ENCODE assay signal across 13 cellular contexts in the genomic region with DNA sequence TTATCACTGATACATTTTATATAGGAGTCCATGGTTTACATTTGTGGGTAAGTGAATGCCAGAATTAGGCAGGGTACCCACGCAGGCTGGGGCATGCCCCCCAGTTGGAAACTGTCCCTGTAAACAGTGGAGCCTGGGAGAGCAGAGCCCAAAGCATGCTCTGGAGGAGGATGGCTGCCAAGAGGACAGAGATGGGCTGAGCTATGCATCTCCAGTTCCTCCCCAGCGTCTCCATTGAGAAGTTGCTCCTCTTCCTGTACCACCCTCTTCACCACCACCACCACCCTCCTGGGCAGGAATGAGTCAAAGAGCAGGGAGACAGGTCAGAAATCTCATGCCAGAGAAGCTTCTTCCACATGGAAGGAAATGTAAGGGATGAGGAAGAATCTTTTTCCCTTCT.
DNase-seq lines count a peak whose midpoint lies in the region; ATAC-seq, FAIRE-seq and TF ChIP-seq lines count a peak whose summit lies in the region.
"Had no signal": no experiment of that assay in that cellular context is flagged by ENCODE, and none has a peak within 500 bp of the region (broad histone marks: within the 10 kb centered on the region; RNA-seq: fewer than 3 reads in every experiment).

No MANE protein-coding gene starts in this region.

- intact Hi-C loops in CD4-positive, alpha-beta T cell (cut with DNase I, micrococcal nuclease): loop anchor here in 1 of 2 experiments (2.0 kb wide), 1 partner anchor 32 kb away; no protein-coding TSS in a partner anchor
- intact Hi-C loops in prostate gland (cut with DNase I): no loop called here
- intact Hi-C loops in kidney (cut with DNase I): no loop called here

- H3K9me3 Mint-ChIP-seq in CD4-positive, alpha-beta T cell: peaks cover 2% of the 10 kb centered on the region
- H3K9me3 Mint-ChIP-seq in IgD-negative memory B cell: peaks cover 0 to 3% (median 0%) of the 10 kb centered on the region in 3 donors

- no peaks in the 10 kb centered on the region for H3K27me3 Mint-ChIP-seq in CD4-positive, alpha-beta T cell
- no peaks in the 10 kb centered on the region for H3K27me3 Mint-ChIP-seq in IgD-negative memory B cell

- no peak for TF ChIP-seq POLR2A in prostate gland (IDR thresholded peaks at IDR 0.05)

- TF ChIP-seq CTCF in CD4-positive, alpha-beta T cell (IDR thresholded peaks at IDR 0.05): no peak
- TF ChIP-seq CTCF in prostate gland (IDR thresholded peaks at IDR 0.05): no peak
- no peak for TF ChIP-seq CTCF in kidney (IDR thresholded peaks at IDR 0.05; ENCODE audit: borderline replicate concordance, extremely low read depth, insufficient read depth)

- CTCF ChIA-PET in CD4-positive, alpha-beta T cell (lab: Charles Lee): interaction anchor here (0.6 to 4.1 kb wide), 3 partner anchors 20 to 35 kb away, joined by 3 to 16 read pairs (median 4); no protein-coding TSS in a partner anchor

- H3K4me3 ChIP-seq in effector memory CD4-positive, alpha-beta T cell (ENCODE audit: insufficient read depth, low read depth, low read length, poor library complexity, severe bottlenecking): no peak overlapping the region
- no peak overlapping the region for H3K4me3 ChIP-seq in prostate gland
- H3K4me3 ChIP-seq in kidney (ENCODE audit: low read length in 2 of 2): no peak overlapping the region

- POLR2A ChIA-PET in CD4-positive, alpha-beta T cell (lab: Charles Lee): interaction anchor here (1.0 to 6.6 kb wide), 2 partner anchors 38 to 67 kb away, joined by 3 to 81 read pairs; a partner anchor contains a TSS

- no peak overlapping the region for H3K9ac ChIP-seq in kidney (ENCODE audit: low read length in 2 of 2)

- no peaks in the 10 kb centered on the region for H3K27me3 ChIP-seq in CD4-positive, alpha-beta T cell (ENCODE audit: control insufficient read depth, insufficient read depth, low read length)
- H3K27me3 ChIP-seq in effector memory CD4-positive, alpha-beta T cell (replicated peaks; ENCODE audit: control insufficient read depth, insufficient read depth, low read length, poor library complexity, severe bottlenecking): no peaks in the 10 kb centered on the region
- H3K27me3 ChIP-seq in prostate gland (replicated peaks; ENCODE audit: insufficient read depth): no peaks in the 10 kb centered on the region

- H3K9me3 ChIP-seq in CD4-positive, alpha-beta T cell (ENCODE audit: control insufficient read depth, low read length): no peaks in the 10 kb centered on the region
- no peaks in the 10 kb centered on the region for H3K9me3 ChIP-seq in effector memory CD4-positive, alpha-beta T cell (ENCODE audit: control insufficient read depth, low read length)
- no peaks in the 10 kb centered on the region for H3K9me3 ChIP-seq in prostate gland
- no peaks in the 10 kb centered on the region for H3K9me3 ChIP-seq in kidney (ENCODE audit: control insufficient read depth in 1 of 2, low read length in 2 of 2)

- 19% methylated on average over 2 of the region's 2 CpGs for WGBS in prostate gland

- H3K36me3 ChIP-seq in effector memory CD4-positive, alpha-beta T cell (ENCODE audit: control insufficient read depth, insufficient read depth, low read length): no peaks in the 10 kb centered on the region
- no peaks in the 10 kb centered on the region for H3K36me3 ChIP-seq in prostate gland
- no peaks in the 10 kb centered on the region for H3K36me3 ChIP-seq in kidney (ENCODE audit: control insufficient read depth in 1 of 2, insufficient read depth in 2 of 2, low read length in 2 of 2)

- H3K4me3 Mint-ChIP-seq in CD4-positive, alpha-beta T cell: no peak overlapping the region
- peak overlapping the region in 2 of 4 donors; percentile 28 to 98 for H3K4me3 Mint-ChIP-seq in IgD-negative memory B cell

- H3K27ac ChIP-seq in CD4-positive, alpha-beta T cell (ENCODE audit: low read depth, low read length): no peak overlapping the region
- H3K27ac ChIP-seq in effector memory CD4-positive, alpha-beta T cell (ENCODE audit: insufficient read depth, low read length, poor library complexity, severe bottlenecking): peak overlapping the region; percentile 97
- H3K27ac ChIP-seq in prostate gland (peak overlapping the region; percentile 81 to 83), kidney (ENCODE audit: low read depth in 2 of 2, low read length in 2 of 2) (peak overlapping the region in 1 of 2 donors; percentile 7)

- no peak for FAIRE-seq in kidney (lab: Jason Lieb, UNC)

- H3K27ac Mint-ChIP-seq in CD4-positive, alpha-beta T cell: peak overlapping the region; percentile 100
- H3K27ac Mint-ChIP-seq in IgD-negative memory B cell: peak overlapping the region; percentile 98 to 100 (median 100)

- peaks cover 58% of the 10 kb centered on the region for H3K4me1 Mint-ChIP-seq in CD4-positive, alpha-beta T cell (ENCODE audit: low read depth)
- H3K4me1 Mint-ChIP-seq in IgD-negative memory B cell: peaks cover 46 to 61% (median 50%) of the 10 kb centered on the region in 3 donors

- DNase-seq in CD4-positive, alpha-beta T cell: no peak
- no peak for DNase-seq in effector memory CD4-positive, alpha-beta T cell
- peak; percentile 57 for DNase-seq in prostate gland (ENCODE audit: low spot score)
- DNase-seq in hypothalamus (lab: John Stamatoyannopoulos, UW): no peak
- DNase-seq in NCI-H1694 treated with DMSO at 0.1 percent for 48 hours (lab: John Stamatoyannopoulos, UW): no peak
- DNase-seq in kidney: no peak
- DNase-seq in NCI-H1417 treated with DMSO at 0.1 percent for 48 hours (lab: John Stamatoyannopoulos, UW): no peak
- DNase-seq: activated naive CD4-positive, alpha-beta T cell treated with Interleukin-2 at 50 U/mL for 16 hours; DMS53; islet precursor cell; NCI-H524 treated with DMSO at 0.1 percent for 48 hours; T-helper 9 cell had no signal

- H3K4me1 ChIP-seq in effector memory CD4-positive, alpha-beta T cell (ENCODE audit: control insufficient read depth, insufficient read depth, low read length, poor library complexity, severe bottlenecking): peaks cover 42% of the 10 kb centered on the region
- H3K4me1 ChIP-seq in prostate gland (replicated peaks): peaks cover 4% of the 10 kb centered on the region
- H3K4me1 ChIP-seq in kidney (ENCODE audit: control insufficient read depth in 1 of 2, insufficient read depth in 1 of 2, low read depth in 1 of 2, low read length in 2 of 2): peaks cover 22 to 24% of the 10 kb centered on the region in 2 donors

- no peak for ATAC-seq in CD4-positive, alpha-beta T cell (ENCODE audit: poor library complexity)

- H3K36me3 Mint-ChIP-seq in CD4-positive, alpha-beta T cell (ENCODE audit: low read depth): peaks cover 6% of the 10 kb centered on the region
- H3K36me3 Mint-ChIP-seq in IgD-negative memory B cell: peaks cover 4% of the 10 kb centered on the region
